18 cellular contexts compared by ENCODE assay signal in the genomic region with DNA sequence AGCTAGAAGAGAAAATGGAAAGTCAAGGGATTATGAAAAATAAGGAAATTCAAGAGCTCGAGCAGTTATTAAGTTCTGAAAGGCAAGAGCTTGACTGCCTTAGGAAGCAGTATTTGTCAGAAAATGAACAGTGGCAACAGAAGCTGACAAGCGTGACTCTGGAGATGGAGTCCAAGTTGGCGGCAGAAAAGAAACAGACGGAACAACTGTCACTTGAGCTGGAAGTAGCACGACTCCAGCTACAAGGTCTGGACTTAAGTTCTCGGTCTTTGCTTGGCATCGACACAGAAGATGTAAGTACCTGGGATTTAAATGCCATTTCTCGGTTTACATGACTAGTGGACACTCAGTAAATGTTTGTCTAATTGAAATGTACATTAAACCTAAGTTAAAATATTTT.
"Had no signal": no experiment of that assay in that cellular context is flagged by ENCODE, and none has a peak within 500 bp of the region (broad histone marks: within the 10 kb centered on the region; RNA-seq: fewer than 3 reads in every experiment).

No MANE protein-coding gene starts in this region.

- H3K9me3 Mint-ChIP-seq: mesothelial cell of epicardium had no signal

- H3K4me1 Mint-ChIP-seq: mesothelial cell of epicardium had no signal

- H3K9me3 ChIP-seq: esophagus muscularis mucosa, heart right ventricle, left lung, lower lobe of right lung, mucosa of descending colon had no signal

- H3K27me3 ChIP-seq: esophagus muscularis mucosa, foreskin keratinocyte, heart right ventricle, left lung had no signal

- DNase-seq: dermis blood vessel endothelial cell; dorsolateral prefrontal cortex; effector CD4-positive, alpha-beta T cell; effector memory CD4-positive, alpha-beta T cell; foreskin keratinocyte; glutamatergic neuron; head of caudate nucleus; heart right ventricle; hippocampal formation; left cardiac atrium; left lung; left ventricle myocardium superior; lower lobe of right lung; mesenchymal stem cell; mucosa of descending colon had no signal

- H3K4me3 ChIP-seq: coronary artery, dorsolateral prefrontal cortex, esophagus muscularis mucosa, heart right ventricle, left lung, lower lobe of right lung, mucosa of descending colon had no signal

- H3K4me1 ChIP-seq: esophagus muscularis mucosa, foreskin keratinocyte, heart right ventricle, left lung, lower lobe of right lung had no signal

- H3K4me3 Mint-ChIP-seq: mesothelial cell of epicardium had no signal

- H3K27ac Mint-ChIP-seq: mesothelial cell of epicardium had no signal

- ATAC-seq: foreskin keratinocyte, heart right ventricle, left cardiac atrium, left lung, left ventricle myocardium superior, lower lobe of right lung, mucosa of descending colon had no signal

- H3K27ac ChIP-seq: coronary artery, dorsolateral prefrontal cortex, esophagus muscularis mucosa, foreskin keratinocyte, heart right ventricle, left lung, lower lobe of right lung had no signal

- H3K36me3 ChIP-seq: esophagus muscularis mucosa, lower lobe of right lung had no signal
